Comparison of ENCODE assay signal across 8 cellular contexts in the genomic region with DNA sequence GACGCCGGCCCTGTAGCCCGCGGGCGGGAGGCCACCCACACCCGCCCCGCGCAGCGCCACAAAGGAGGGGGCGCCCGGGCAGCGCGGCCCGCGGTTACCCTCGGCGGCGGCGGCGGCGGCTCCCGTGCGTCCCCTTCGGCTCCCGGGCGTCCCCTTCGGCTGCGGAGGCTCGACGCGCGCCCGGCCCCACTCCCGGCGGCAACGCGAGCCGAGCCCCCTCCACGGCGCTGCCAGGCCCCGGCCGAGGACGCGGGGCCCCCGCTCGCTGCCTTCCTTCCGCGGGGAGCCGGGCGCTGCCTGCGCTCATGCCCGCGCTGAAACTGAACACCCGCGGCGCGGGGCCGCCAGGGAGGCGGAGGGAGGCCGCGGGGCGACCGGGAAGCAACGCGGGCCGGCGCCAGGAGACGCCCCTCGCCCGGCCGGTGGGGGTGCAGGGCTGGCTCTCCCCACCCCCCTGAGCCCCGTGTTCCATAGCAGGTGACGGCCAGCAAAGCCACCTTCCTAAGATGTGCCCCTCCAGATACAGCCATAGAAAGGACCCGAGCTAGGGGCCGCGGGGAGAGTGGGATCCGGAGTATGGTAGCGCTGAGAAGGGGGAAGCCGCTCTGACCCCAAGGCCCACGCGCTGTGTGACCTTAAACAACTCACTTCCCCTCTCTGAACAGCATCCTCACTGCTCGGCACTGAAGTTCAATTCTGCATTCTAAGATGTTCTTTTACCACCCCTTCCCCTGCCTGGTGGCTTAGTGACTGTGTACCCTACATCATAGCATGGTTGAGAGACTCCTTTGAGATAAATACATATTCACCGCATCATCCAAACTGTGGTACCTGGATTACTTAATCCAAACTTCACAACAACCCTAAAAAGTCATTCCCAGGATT. TPM values are rescaled to one million over a fixed set of nuclear protein-coding genes. Genes with fewer than 3 reads are reported as not detected.
DNase-seq lines count a peak whose midpoint lies in the region; ATAC-seq and TF ChIP-seq lines count a peak whose summit lies in the region.

No MANE protein-coding gene starts in this region.

- peak overlapping the region; percentile 87 for H3K27ac ChIP-seq in rectal smooth muscle tissue (ENCODE audit: low read depth, low read length)

- peak; percentile 38 for DNase-seq in ELR (ENCODE audit: low read depth)
- no peak for DNase-seq in LNCaP clone FGC (ENCODE audit: low read depth)
- DNase-seq in activated effector memory CD4-positive, alpha-beta T cell treated with Interleukin-2 at 50 U/mL for 16 hours: peak; percentile 20
- DNase-seq in glutamatergic neuron: no peak
- no peak for DNase-seq in GOT3 (lab: John Stamatoyannopoulos, UW)
- no peak for DNase-seq in NK-92 (lab: John Stamatoyannopoulos, UW; ENCODE audit: unreplicated experiment)

- H3K4me3 ChIP-seq in LNCaP clone FGC (ENCODE audit: low read depth, low read length) (peak overlapping the region; percentile 65), rectal smooth muscle tissue (ENCODE audit: low read length) (peak overlapping the region; percentile 79)

- H3K27me3 ChIP-seq in rectal smooth muscle tissue (ENCODE audit: control insufficient read depth, insufficient read depth, low read length): no peaks in the 10 kb centered on the region

- H3K36me3 Mint-ChIP-seq in glutamatergic neuron (ENCODE audit: unreplicated experiment): peaks cover 3% of the 10 kb centered on the region

- peak; percentile 8 for ATAC-seq in GM21576 (IDR thresholded peaks at IDR 0.05; ENCODE audit: unreplicated experiment)

- no peak for TF ChIP-seq CTCF in LNCaP clone FGC (IDR thresholded peaks at IDR 0.05; ENCODE audit: control insufficient read depth, extremely low read depth, insufficient read depth)
- no peak for TF ChIP-seq CTCF in glutamatergic neuron (IDR thresholded peaks at IDR 0.05; ENCODE audit: partially characterized antibody, unreplicated experiment)

- H3K4me1 Mint-ChIP-seq in glutamatergic neuron (ENCODE audit: low read depth, unreplicated experiment): peaks cover 6% of the 10 kb centered on the region

- H3K9ac ChIP-seq in rectal smooth muscle tissue (ENCODE audit: low read length): peak overlapping the region; percentile 43

- no peaks in the 10 kb centered on the region for H3K36me3 ChIP-seq in rectal smooth muscle tissue (ENCODE audit: control insufficient read depth, insufficient read depth, low read length)

- peaks cover 11% of the 10 kb centered on the region for H3K27me3 Mint-ChIP-seq in glutamatergic neuron (ENCODE audit: unreplicated experiment)

- peak overlapping the region; percentile 85 for H3K4me3 Mint-ChIP-seq in glutamatergic neuron (ENCODE audit: unreplicated experiment)

- no peak overlapping the region for H3K27ac Mint-ChIP-seq in glutamatergic neuron (ENCODE audit: unreplicated experiment)

- peaks cover 9% of the 10 kb centered on the region for H3K4me1 ChIP-seq in rectal smooth muscle tissue (ENCODE audit: control insufficient read depth, insufficient read depth, low read length)

- peaks cover 2% of the 10 kb centered on the region for H3K9me3 Mint-ChIP-seq in glutamatergic neuron (ENCODE audit: unreplicated experiment)

RNA-seq across cellular contexts. Expression of a gene that starts 42.8 kb away (rescaled TPM):
- 64.3 TPM for total RNA-seq in glutamatergic neuron (ENCODE audit: unreplicated experiment)

Comparison
In these comparisons a context has a peak if more than half of its experiments do, and no peak if none do; other contexts are left out.
1. DNase-seq: peak in ELR (single experiment) and activated effector memory CD4-positive, alpha-beta T cell treated with Interleukin-2 at 50 U/mL for 16 hours (single experiment); none in LNCaP clone FGC (single experiment), glutamatergic neuron (single experiment), GOT3 (single experiment) and NK-92 (single experiment).